ENCODE assay signal across 1 cellular context in the genomic region with DNA sequence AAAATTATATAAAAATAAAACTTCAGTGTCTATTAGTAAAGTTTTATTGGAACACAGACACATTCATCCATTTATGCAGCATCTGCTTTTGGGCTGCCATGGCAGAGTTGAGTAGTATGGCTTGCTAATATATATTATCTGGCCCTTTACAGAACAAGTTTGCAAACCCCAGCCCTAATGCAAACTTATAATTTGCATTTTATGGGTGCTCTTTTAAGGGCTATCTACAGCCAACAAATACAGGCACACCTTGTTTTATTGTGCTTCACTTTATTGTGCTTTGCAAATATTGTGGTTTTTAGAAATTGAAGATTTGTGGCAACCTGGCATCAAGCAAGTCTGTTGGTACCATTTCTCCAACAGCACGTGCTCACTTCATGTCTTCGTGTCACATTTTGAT.
TF ChIP-seq lines count a peak whose summit lies in the region.

No MANE protein-coding gene starts in this region.

TF ChIP-seq in K562, 482 proteins besides CTCF, POLR2A, EP300 and RAD21:
- TF ChIP-seq ZBTB40 (IDR thresholded peaks at IDR 0.05) = 0 out of 2 replicates have a peak, but pooled peaks have one; percentile 33
- TF ChIP-seq ZBTB40 (CRISPR knock-in tag; IDR thresholded peaks at IDR 0.05) = no peak
- no peak for TF ChIP-seq MEF2A (IDR thresholded peaks at IDR 0.05; ENCODE audit: control insufficient read depth, low read depth, low read length)
- TF ChIP-seq ZNF407 (IDR thresholded peaks at IDR 0.05; ENCODE audit: low read depth) = no peak
